Comparison of ENCODE assay signal across 15 cellular contexts in the genomic region with DNA sequence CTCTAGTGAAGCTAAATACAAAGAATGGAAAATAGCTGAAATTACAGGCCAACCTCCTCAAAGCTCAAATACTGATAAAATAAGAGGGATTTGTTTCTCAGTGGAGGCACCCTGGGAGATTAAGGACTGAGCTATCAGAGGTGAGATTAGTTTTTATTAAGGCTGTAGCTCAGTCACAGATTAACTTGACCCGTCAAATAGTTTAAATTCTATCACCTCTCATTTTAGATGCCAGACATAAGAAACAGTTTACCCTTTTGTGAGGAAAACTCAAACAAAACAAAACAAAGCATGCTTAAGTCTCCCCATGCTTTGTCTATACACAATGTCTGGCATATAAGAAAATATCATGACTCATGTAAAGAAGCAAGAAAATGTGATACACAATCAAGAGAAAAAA.
"Had no signal": no experiment of that assay in that cellular context is flagged by ENCODE, and none has a peak within 500 bp of the region (broad histone marks: within the 10 kb centered on the region; RNA-seq: fewer than 3 reads in every experiment).

No MANE protein-coding gene starts in this region.

- H3K4me3 ChIP-seq: lung, mucosa of descending colon, psoas muscle, testis, upper lobe of right lung had no signal

- H3K9me3 Mint-ChIP-seq: activated CD4-positive, alpha-beta T cell treated with anti-CD3 and anti-CD28 coated beads, Interleukin-2, amount 10 ng/mL, durations not matched to agents 24 days and 14 days had no signal

- H3K36me3 Mint-ChIP-seq: natural killer cell had no signal

- H3K4me3 Mint-ChIP-seq: activated B cell treated with CpG ODN at 0.5 μM for 24 hours; activated CD4-positive, alpha-beta T cell treated with anti-CD3 and anti-CD28 coated beads, Interleukin-2, amount 10 ng/mL, durations not matched to agents 24 days and 14 days; activated naive CD4-positive, alpha-beta T cell treated with anti-CD3 and anti-CD28 coated beads for 36 hours; natural killer cell; stimulated activated naive CD8-positive, alpha-beta T cell treated with anti-CD3 and anti-CD28 coated beads, Interleukin-15, Interleukin-2, amounts not matched to agents 100 ng/mL and 50 ng/mL, for 24 hours had no signal

- H3K27ac ChIP-seq: psoas muscle, testis, upper lobe of right lung had no signal

- H3K4me1 Mint-ChIP-seq: activated B cell treated with CpG ODN at 0.5 μM for 24 hours; activated CD4-positive, alpha-beta T cell treated with anti-CD3 and anti-CD28 coated beads, Interleukin-2, amount 10 ng/mL, durations not matched to agents 24 days and 14 days; natural killer cell had no signal

- H3K27ac Mint-ChIP-seq: activated B cell treated with CpG ODN at 0.5 μM for 24 hours; activated CD4-positive, alpha-beta T cell treated with anti-CD3 and anti-CD28 coated beads, Interleukin-2, amount 10 ng/mL, durations not matched to agents 24 days and 14 days; activated naive CD4-positive, alpha-beta T cell treated with anti-CD3 and anti-CD28 coated beads for 36 hours; natural killer cell; stimulated activated naive CD8-positive, alpha-beta T cell treated with anti-CD3 and anti-CD28 coated beads, Interleukin-15, Interleukin-2, amounts not matched to agents 100 ng/mL and 50 ng/mL, for 24 hours had no signal

- H3K27me3 ChIP-seq: testis, upper lobe of right lung had no signal

- H3K27me3 Mint-ChIP-seq: activated B cell treated with CpG ODN at 0.5 μM for 24 hours; activated CD4-positive, alpha-beta T cell treated with anti-CD3 and anti-CD28 coated beads, Interleukin-2, amount 10 ng/mL, durations not matched to agents 24 days and 14 days; stimulated activated naive CD8-positive, alpha-beta T cell treated with anti-CD3 and anti-CD28 coated beads, Interleukin-15, Interleukin-2, amounts not matched to agents 100 ng/mL and 50 ng/mL, for 24 hours had no signal

- H3K4me1 ChIP-seq: psoas muscle, testis, upper lobe of right lung had no signal

- H3K9me3 ChIP-seq: mucosa of descending colon, psoas muscle, testis, upper lobe of right lung had no signal

- DNase-seq: activated B cell treated with CpG ODN at 0.5 μM for 24 hours; activated CD4-positive, alpha-beta T cell treated with anti-CD3 and anti-CD28 coated beads, Interleukin-2, amount 10 ng/mL, durations not matched to agents 24 days and 14 days; activated CD8-positive, alpha-beta memory T cell treated with anti-CD3 and anti-CD28 coated beads for 24 hours; activated naive CD4-positive, alpha-beta T cell treated with anti-CD3 and anti-CD28 coated beads for 36 hours; hippocampal formation; left colon; mucosa of descending colon; natural killer cell; occipital lobe; psoas muscle; stimulated activated CD4-positive, alpha-beta T cell treated with anti-CD3 and anti-CD28 coated beads, Interleukin-4, amount 100 ng/mL, for 24 hours; testis; upper lobe of right lung had no signal

- H3K36me3 ChIP-seq: upper lobe of right lung had no signal
